10 cellular contexts compared by ENCODE assay signal in genomic region chr14:96090441-96091148, GRCh38. TPM values are rescaled to one million over a fixed set of nuclear protein-coding genes. Genes with fewer than 3 reads are reported as not detected.
DNase-seq lines count a peak whose midpoint lies in the region; ATAC-seq and TF ChIP-seq lines count a peak whose summit lies in the region.
"Had no signal": no experiment of that assay in that cellular context is flagged by ENCODE, and none has a peak within 500 bp of the region (broad histone marks: within the 10 kb centered on the region; RNA-seq: fewer than 3 reads in every experiment).

No MANE protein-coding gene starts in this region.

- TF ChIP-seq CTCF in fibroblast of the aortic adventitia (IDR thresholded peaks at IDR 0.05; ENCODE audit: insufficient read depth, low read length): no peak
- TF ChIP-seq CTCF in gastrocnemius medialis (IDR thresholded peaks at IDR 0.05 in 4 of 5, conservative IDR thresholded peaks at IDR 0.05 in 1 of 5): no peak

- in situ Hi-C loops in gastrocnemius medialis (cut with MboI; ENCODE audit: low sequenced_read_pairs in 4 of 4): loop anchor here in 3 of 4 donors (10.0 to 25.0 kb wide), 2 partner anchors 184 to 347 kb away; no protein-coding TSS in a partner anchor

- intact Hi-C loops in gastrocnemius medialis (cut with DNase I; ENCODE audit: low total_unique reads): loop anchor here (10.0 kb wide), 1 partner anchor 56 kb away; the partner anchor contains the start of gene C14orf132

- no peaks in the 10 kb centered on the region for H3K36me3 ChIP-seq in gastrocnemius medialis

- H3K4me3 ChIP-seq in fibroblast of the aortic adventitia (ENCODE audit: low read depth, low read length) (no peak overlapping the region), gastrocnemius medialis (no peak overlapping the region)
- H3K4me3 ChIP-seq: GM12878 had no signal

- no peaks in the 10 kb centered on the region for H3K27me3 ChIP-seq in gastrocnemius medialis

- TF ChIP-seq POLR2A in gastrocnemius medialis (IDR thresholded peaks at IDR 0.05): no peak

- no peaks in the 10 kb centered on the region for H3K9me3 ChIP-seq in gastrocnemius medialis

- DNase-seq in GM04504 (ENCODE audit: low read depth) (peak; percentile 56), NCI-H526 (lab: John Stamatoyannopoulos, UW) (peak; percentile 34 to 71), fibroblast of the aortic adventitia (ENCODE audit: low read depth) (peak; percentile 70), gastrocnemius medialis (peak in 1 of 2 donors; percentile 42), activated gamma-delta T cell treated with Interleukin-2 at 50 U/mL for 16 hours (no peak), MV-4-11 (lab: John Stamatoyannopoulos, UW) (no peak)
- no peak for DNase-seq in activated CD8-positive, alpha-beta memory T cell treated with anti-CD3 and anti-CD28 coated beads, Interleukin-2, amount 50 U/mL, for 4 hours
- DNase-seq: activated T-cell treated with anti-CD3 and anti-CD28 coated beads, Interleukin-2, amount 50 U/mL, for 24 hours had no signal

- ATAC-seq in gastrocnemius medialis (peak; percentile 36 to 39), GM19324 (IDR thresholded peaks at IDR 0.05; ENCODE audit: low FRiP score, unreplicated experiment) (no peak)
- ATAC-seq: GM12878 had no signal

- H3K4me1 ChIP-seq in gastrocnemius medialis: peaks cover 0 to 4% of the 10 kb centered on the region in 2 donors

- no peak overlapping the region for H3K27ac ChIP-seq in gastrocnemius medialis

RNA-seq across cellular contexts. Expression of gene C14orf132, which starts 51.4 kb away (rescaled TPM):
- total RNA-seq in fibroblast of the aortic adventitia (ENCODE audit: low replicate concordance) (25.5 and 32.6 TPM in 2 replicates), gastrocnemius medialis (1 to 10 TPM; 1.1 to 2.9 (median 1.5) TPM)

Comparison
In these comparisons a context has a peak if more than half of its experiments do, and no peak if none do; other contexts are left out.
1. DNase-seq: peak in GM04504 (single experiment), NCI-H526 (2 of 2) and fibroblast of the aortic adventitia (single experiment); none in activated gamma-delta T cell treated with Interleukin-2 at 50 U/mL for 16 hours (single experiment), MV-4-11 (single experiment) and activated CD8-positive, alpha-beta memory T cell treated with anti-CD3 and anti-CD28 coated beads, Interleukin-2, amount 50 U/mL, for 4 hours (single experiment).